In the genomic region with DNA sequence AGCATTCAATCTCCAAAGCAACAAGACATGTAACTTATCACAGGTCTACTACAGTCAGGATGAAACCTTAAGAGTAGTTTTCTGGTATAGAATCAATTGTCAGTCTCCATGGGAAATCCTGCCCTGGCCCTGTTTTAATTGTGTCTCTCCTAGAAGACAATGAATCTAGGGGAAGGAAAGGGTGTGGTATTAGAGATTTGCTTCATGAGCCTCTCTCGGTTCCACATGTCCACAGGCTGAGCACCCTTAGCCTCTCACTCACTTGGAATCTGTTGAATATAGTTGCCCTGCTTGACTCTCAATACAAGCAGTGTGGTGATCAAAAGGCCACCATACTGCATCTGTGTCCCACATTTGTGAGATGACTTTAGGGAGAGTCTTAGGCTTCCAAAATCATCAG, we compare ENCODE assay signal across 38 cellular contexts. TPM values are rescaled to one million over a fixed set of nuclear protein-coding genes. Genes with fewer than 3 reads are reported as not detected.
"Had no signal": no experiment of that assay in that cellular context is flagged by ENCODE, and none has a peak within 500 bp of the region (broad histone marks: within the 10 kb centered on the region; RNA-seq: fewer than 3 reads in every experiment).

No MANE protein-coding gene starts in this region.

- DNase-seq: hypothalamus; immature natural killer cell; kidney; left colon; left lung; lower lobe of right lung; mammary epithelial cell; mesenchymal stem cell; naive thymus-derived CD8-positive, alpha-beta T cell; occipital lobe; stimulated activated CD4-positive, alpha-beta T cell treated with anti-CD3 and anti-CD28 coated beads, Interleukin-1b, Interleukin-23, amount 100 ng/mL, for 48 hours; stimulated activated CD4-positive, alpha-beta T cell treated with anti-CD3 and anti-CD28 coated beads, Interleukin-2, amount 100 ng/mL, for 48 hours; stimulated activated CD4-positive, alpha-beta T cell treated with anti-CD3 and anti-CD28 coated beads, Interleukin-4, amount 100 ng/mL, for 4 hours; stimulated activated CD8-positive, alpha-beta memory T cell treated with anti-CD3 and anti-CD28 coated beads, Interleukin-4, amount 100 ng/mL, for 48 hours; stimulated activated naive B cell treated with anti-CD40 and anti-IgM and Interleukin-4, amounts not matched to agents 10 μg/mL and 1 μg/mL and 100 μg/mL, for 72 hours; stimulated activated naive CD8-positive, alpha-beta T cell treated with anti-CD3 and anti-CD28 coated beads, Interleukin-15, Interleukin-2, amounts not matched to agents 100 U/mL and 50 U/mL, for 24 hours; stomach; testis; thyroid gland; transverse colon; upper lobe of left lung had no signal

- H3K4me3 Mint-ChIP-seq: immature natural killer cell; naive thymus-derived CD8-positive, alpha-beta T cell; nephron; neural progenitor cell; stimulated activated naive B cell treated with anti-CD40 and anti-IgM and Interleukin-4, amounts not matched to agents 10 μg/mL and 1 μg/mL and 100 μg/mL, for 72 hours had no signal

- H3K36me3 Mint-ChIP-seq: immature natural killer cell; naive thymus-derived CD8-positive, alpha-beta T cell; stimulated activated naive B cell treated with anti-CD40 and anti-IgM and Interleukin-4, amounts not matched to agents 10 μg/mL and 1 μg/mL and 100 μg/mL, for 72 hours had no signal

- H3K9me3 Mint-ChIP-seq: immature natural killer cell; naive thymus-derived CD8-positive, alpha-beta T cell; nephron; neural progenitor cell; stimulated activated naive B cell treated with anti-CD40 and anti-IgM and Interleukin-4, amounts not matched to agents 10 μg/mL and 1 μg/mL and 100 μg/mL, for 72 hours had no signal

- H3K4me3 ChIP-seq: left lung, lower lobe of right lung, neural progenitor cell, right atrium auricular region, right lobe of liver, smooth muscle cell, stomach, testis, thyroid gland, transverse colon, upper lobe of left lung, vagina had no signal

- H3K4me1 Mint-ChIP-seq: immature natural killer cell; naive thymus-derived CD8-positive, alpha-beta T cell had no signal

- ATAC-seq: left colon; left lung; lower lobe of right lung; naive thymus-derived CD8-positive, alpha-beta T cell; right lobe of liver; stimulated activated naive B cell treated with anti-CD40 and anti-IgM and Interleukin-4, amounts not matched to agents 10 μg/mL and 1 μg/mL and 100 μg/mL, for 72 hours; stimulated activated naive CD8-positive, alpha-beta T cell treated with anti-CD3 and anti-CD28 coated beads, Interleukin-15, Interleukin-2, amounts not matched to agents 100 U/mL and 50 U/mL, for 24 hours had no signal

- H3K4me1 ChIP-seq: left lung, neural progenitor cell, parathyroid adenoma, right atrium auricular region, testis, thyroid gland, vagina had no signal

- H3K79me2 ChIP-seq: parathyroid adenoma had no signal

- H3K9me3 ChIP-seq: left lung, lower lobe of right lung, neutrophil, right atrium auricular region, right lobe of liver, stomach, testis, thyroid gland, transverse colon, upper lobe of left lung, vagina had no signal

- H3K36me3 ChIP-seq: left lung, lower lobe of right lung, neural progenitor cell, right atrium auricular region, thyroid gland, transverse colon, upper lobe of left lung, vagina had no signal

- H3K27ac ChIP-seq: left lung, lower lobe of right lung, neural progenitor cell, neutrophil, parathyroid adenoma, right atrium auricular region, stomach, testis, thyroid gland, upper lobe of left lung, vagina had no signal

- H3K9ac ChIP-seq: neural progenitor cell, parathyroid adenoma had no signal

- H3K4me2 ChIP-seq: neural progenitor cell, smooth muscle cell had no signal

- FAIRE-seq: islet of Langerhans, kidney had no signal

- H3K27ac Mint-ChIP-seq: immature natural killer cell; naive thymus-derived CD8-positive, alpha-beta T cell; nephron; progenitor cell of endocrine pancreas; stimulated activated naive B cell treated with anti-CD40 and anti-IgM and Interleukin-4, amounts not matched to agents 10 μg/mL and 1 μg/mL and 100 μg/mL, for 72 hours had no signal

- H3K27me3 ChIP-seq: left lung, neural progenitor cell, neutrophil, right atrium auricular region, right lobe of liver, stomach, testis, thyroid gland, transverse colon, upper lobe of left lung, vagina had no signal

- H2AFZ ChIP-seq: neural progenitor cell, parathyroid adenoma had no signal

RNA-seq across cellular contexts. Expression of gene SPATA46, which starts 17.7 kb away (rescaled TPM):
- total RNA-seq: kidney; left colon; left lung; liver; lower lobe of right lung; mammary epithelial cell; mucosa of gallbladder; naive thymus-derived CD8-positive, alpha-beta T cell; occipital lobe; osteocyte; progenitor cell of endocrine pancreas; pulmonary artery endothelial cell; renal cortical epithelial cell; right atrium auricular region; right lobe of liver; skeletal muscle tissue; smooth muscle cell; stomach; thyroid gland; transverse colon; upper lobe of left lung; urinary bladder; vagina had no signal
- polyA plus RNA-seq: mammary epithelial cell; naive thymus-derived CD8-positive, alpha-beta T cell; smooth muscle cell; stomach; urinary bladder had no signal

RNA-seq across cellular contexts. Expression of gene C1orf226, which starts 22.6 kb away (rescaled TPM):
- polyA plus RNA-seq: immature natural killer cell; naive thymus-derived CD8-positive, alpha-beta T cell had no signal

RNA-seq across cellular contexts. Expression of gene SH2D1B, which starts 53.0 kb away (rescaled TPM):
- total RNA-seq: mammary epithelial cell, occipital lobe, osteocyte, progenitor cell of endocrine pancreas, pulmonary artery endothelial cell, renal cortical epithelial cell, smooth muscle cell, thyroid gland, vagina had no signal
- polyA plus RNA-seq: smooth muscle cell had no signal
